Comparison of ENCODE assay signal across 24 cellular contexts in genomic region chr7:80496586-80496985, GRCh38. TPM values are rescaled to one million over a fixed set of nuclear protein-coding genes. Genes with fewer than 3 reads are reported as not detected.
A peak's percentile ranks its signal among the peaks of the same experiment; 100 is the strongest.
DNase-seq lines count a peak whose midpoint lies in the region; ATAC-seq, FAIRE-seq and TF ChIP-seq lines count a peak whose summit lies in the region.
"Had no signal": no experiment of that assay in that cellular context is flagged by ENCODE, and none has a peak within 500 bp of the region (broad histone marks: within the 10 kb centered on the region; RNA-seq: fewer than 3 reads in every experiment).

No MANE protein-coding gene starts in this region.

- H3K4me3 ChIP-seq in fibroblast of lung (replicated peaks in 1 of 4; ENCODE audit: control extremely low read depth in 1 of 4, insufficient read depth in 1 of 4, low read depth in 3 of 4, low read length in 4 of 4) (no peak overlapping the region), skeletal muscle satellite cell (ENCODE audit: low read length) (no peak overlapping the region)
- H3K4me3 ChIP-seq: SJCRH30 had no signal

- no peak for TF ChIP-seq POLR2A in GM12891 (IDR thresholded peaks at IDR 0.05; ENCODE audit: low read depth, low read length)

- no peak for FAIRE-seq in GM12891 (lab: Jason Lieb, UNC)
- FAIRE-seq: GM12892 had no signal

- H3K36me3 Mint-ChIP-seq in progenitor cell of endocrine pancreas (ENCODE audit: insufficient read depth): no peaks in the 10 kb centered on the region
- H3K36me3 Mint-ChIP-seq: IgD-negative memory B cell had no signal

- H2AFZ ChIP-seq in fibroblast of lung (ENCODE audit: low read length): no peak overlapping the region

- no peak overlapping the region for H3K4me2 ChIP-seq in fibroblast of lung (ENCODE audit: extremely low read depth, insufficient read depth, low read length)
- no peak overlapping the region for H3K4me2 ChIP-seq in skeletal muscle satellite cell (ENCODE audit: low read length)

- no peak overlapping the region for H3K4me3 Mint-ChIP-seq in progenitor cell of endocrine pancreas (ENCODE audit: low read depth)
- H3K4me3 Mint-ChIP-seq: CD4-positive, alpha-beta T cell; IgD-negative memory B cell had no signal

- peak; percentile 77 for DNase-seq in HCEC 1CT
- peak; percentile 82 for DNase-seq in NCI-H2171 treated with DMSO at 0.1 percent for 48 hours (lab: John Stamatoyannopoulos, UW)
- DNase-seq in fibroblast of lung (ENCODE audit: low read depth in 2 of 2): peak; percentile 23 to 41
- DNase-seq in progenitor cell of endocrine pancreas (ENCODE audit: low spot score, unreplicated experiment): no peak
- no peak for DNase-seq in GM12891 (ENCODE audit: insufficient read length, low spot score)
- DNase-seq: BE2C; CD4-positive, alpha-beta T cell; DMS79 treated with DMSO at 0.1 percent for 48 hours; GDM1; H7; Kasumi-1; MV-4-11; NCI-H1417; NCI-H1930; NCI-H774; SW 1271 had no signal

- no peak overlapping the region for H3K27ac ChIP-seq in fibroblast of lung (ENCODE audit: insufficient read depth, low read length)
- H3K27ac ChIP-seq: SJCRH30 had no signal

- H3K4me1 Mint-ChIP-seq in progenitor cell of endocrine pancreas (ENCODE audit: low read depth): peaks cover 7% of the 10 kb centered on the region
- H3K4me1 Mint-ChIP-seq: IgD-negative memory B cell had no signal

- H3K9me3 Mint-ChIP-seq in progenitor cell of endocrine pancreas (ENCODE audit: low read depth): no peaks in the 10 kb centered on the region

- H3K27ac Mint-ChIP-seq in progenitor cell of endocrine pancreas: no peak overlapping the region
- H3K27ac Mint-ChIP-seq: CD4-positive, alpha-beta T cell; IgD-negative memory B cell had no signal

- H3K4me1 ChIP-seq in fibroblast of lung (ENCODE audit: control insufficient read depth, extremely low read depth, insufficient read depth, low read length): peaks cover 5% of the 10 kb centered on the region
- peaks cover 37% of the 10 kb centered on the region for H3K4me1 ChIP-seq in skeletal muscle satellite cell (ENCODE audit: control insufficient read depth, insufficient read depth, low read length)
- H3K4me1 ChIP-seq: BE2C had no signal

- H3K79me2 ChIP-seq in fibroblast of lung (ENCODE audit: control insufficient read depth, insufficient read depth, low read length): no peaks in the 10 kb centered on the region

- H3K9ac ChIP-seq in fibroblast of lung (ENCODE audit: insufficient read depth, low read length) (no peak overlapping the region), skeletal muscle satellite cell (ENCODE audit: low read depth, low read length) (peak overlapping the region; percentile 7)

- no peaks in the 10 kb centered on the region for H3K36me3 ChIP-seq in fibroblast of lung (ENCODE audit: control insufficient read depth, insufficient read depth, low read length)
- H3K36me3 ChIP-seq in skeletal muscle satellite cell (ENCODE audit: insufficient read depth, low read length): no peaks in the 10 kb centered on the region
- H3K36me3 ChIP-seq: BE2C, SJCRH30 had no signal

- ATAC-seq in GM18519 (IDR thresholded peaks at IDR 0.05; ENCODE audit: low FRiP score, unreplicated experiment): no peak

- H3K27me3 Mint-ChIP-seq in progenitor cell of endocrine pancreas: peaks cover 3% of the 10 kb centered on the region
- H3K27me3 Mint-ChIP-seq: IgD-negative memory B cell had no signal

- H3K9me3 ChIP-seq in fibroblast of lung (ENCODE audit: control insufficient read depth, insufficient read depth, low read depth, low read length) (no peaks in the 10 kb centered on the region), skeletal muscle satellite cell (replicated peaks; ENCODE audit: low read length) (no peaks in the 10 kb centered on the region)
- H3K9me3 ChIP-seq: BE2C, SJCRH30 had no signal

- H4K20me1 ChIP-seq in fibroblast of lung (ENCODE audit: control insufficient read depth, extremely low read depth, insufficient read depth, low read length): no peaks in the 10 kb centered on the region

- H3K27me3 ChIP-seq in fibroblast of lung (ENCODE audit: control insufficient read depth, insufficient read depth, low read length) (no peaks in the 10 kb centered on the region), skeletal muscle satellite cell (ENCODE audit: control insufficient read depth, insufficient read depth, low read length) (no peaks in the 10 kb centered on the region)
- H3K27me3 ChIP-seq: BE2C, SJCRH30 had no signal

- TF ChIP-seq CTCF in fibroblast of lung (conservative IDR thresholded peaks at IDR 0.05 in 1 of 2, IDR thresholded peaks at IDR 0.05 in 1 of 2; ENCODE audit: low read depth in 1 of 2, low read length in 2 of 2) (no peak), progenitor cell of endocrine pancreas (IDR thresholded peaks at IDR 0.05; ENCODE audit: unreplicated experiment) (no peak)

TF ChIP-seq in GM12891, 5 proteins besides CTCF, POLR2A, EP300 and RAD21:
- TF ChIP-seq POLR2AphosphoS5 (IDR thresholded peaks at IDR 0.05; ENCODE audit: low read depth, low read length) (no peak), SPI1 (IDR thresholded peaks at IDR 0.05; ENCODE audit: low read depth, low read length) (no peak), POU2F2 (IDR thresholded peaks at IDR 0.05; ENCODE audit: low read depth, low read length) (no peak), TAF1 (IDR thresholded peaks at IDR 0.05; ENCODE audit: low read depth, low read length) (no peak), PAX5 (IDR thresholded peaks at IDR 0.05; ENCODE audit: insufficient read depth, low read length, severe bottlenecking) (no peak)

RNA-seq across cellular contexts. Expression of gene GNAT3, which starts 15.3 kb away (rescaled TPM):
- not detected in 2 replicates for total RNA-seq in fibroblast of lung
- not detected in 2 replicates for polyA plus RNA-seq in fibroblast of lung
- polyA plus RNA-seq in fibroblast of lung (2012): not detected in 2 replicates
- not detected in 2 replicates for polyA minus RNA-seq in fibroblast of lung (ENCODE audit: low replicate concordance)
- not detected in 2 replicates for total RNA-seq in skeletal muscle satellite cell (2012; rRNA removed)
- total RNA-seq in progenitor cell of endocrine pancreas: not detected in 2 replicates
- not detected for polyA plus RNA-seq in GM12891 (2012; ENCODE audit: low read depth, missing spikeins)
- total RNA-seq: CD4-positive, alpha-beta T cell; H7; HT1080; NCI-H460; SJCRH30 had no signal
- polyA plus RNA-seq: AG04450, IgD-negative memory B cell had no signal

Comparison
In these comparisons a context has a peak if more than half of its experiments do, and no peak if none do; other contexts are left out.
1. DNase-seq: peak in HCEC 1CT (single experiment), NCI-H2171 treated with DMSO at 0.1 percent for 48 hours (single experiment) and fibroblast of lung (2 of 2); none in progenitor cell of endocrine pancreas (single experiment) and GM12891 (single experiment).